ENCODE assay signal across 15 cellular contexts in genomic region chrX:130874751-130875150, GRCh38.
"Had no signal": no experiment of that assay in that cellular context is flagged by ENCODE, and none has a peak within 500 bp of the region (broad histone marks: within the 10 kb centered on the region; RNA-seq: fewer than 3 reads in every experiment).

No MANE protein-coding gene starts in this region.

- ATAC-seq: activated CD4-positive, CD25-positive, alpha-beta regulatory T cell treated with anti-CD3 and anti-CD28 coated beads, Interleukin-2, amount 50 U/mL, for 24 hours; naive thymus-derived CD8-positive, alpha-beta T cell had no signal

- H3K36me3 ChIP-seq: neutrophil, right atrium auricular region, stomach, thyroid gland, uterus had no signal

- H3K4me1 ChIP-seq: uterus had no signal

- H3K9me3 ChIP-seq: neutrophil, thyroid gland, uterus had no signal

- H3K4me3 Mint-ChIP-seq: brain had no signal

- H3K27ac ChIP-seq: epithelial cell of prostate, neutrophil, right atrium auricular region, stomach, thyroid gland, uterus had no signal

- H3K4me3 ChIP-seq: right atrium auricular region, stomach, thyroid gland, uterus had no signal

- H3K27me3 Mint-ChIP-seq: naive thymus-derived CD8-positive, alpha-beta T cell had no signal

- H3K27ac Mint-ChIP-seq: brain had no signal

- DNase-seq: activated naive CD4-positive, alpha-beta T cell treated with anti-CD3 and anti-CD28 coated beads, Interleukin-2, amount 50 U/mL, for 16 hours; activated T-cell treated with anti-CD3 and anti-CD28 coated beads, Interleukin-2, amount 50 U/mL, for 1 hour; effector memory CD4-positive, alpha-beta T cell; foreskin melanocyte; head of caudate nucleus; naive thymus-derived CD8-positive, alpha-beta T cell; small intestine; stomach; thyroid gland; uterus had no signal

- H3K27me3 ChIP-seq: neutrophil, right atrium auricular region, stomach, thyroid gland, uterus had no signal

- FAIRE-seq: small intestine had no signal
